ENCODE assay signal across 8 cellular contexts in the genomic region with DNA sequence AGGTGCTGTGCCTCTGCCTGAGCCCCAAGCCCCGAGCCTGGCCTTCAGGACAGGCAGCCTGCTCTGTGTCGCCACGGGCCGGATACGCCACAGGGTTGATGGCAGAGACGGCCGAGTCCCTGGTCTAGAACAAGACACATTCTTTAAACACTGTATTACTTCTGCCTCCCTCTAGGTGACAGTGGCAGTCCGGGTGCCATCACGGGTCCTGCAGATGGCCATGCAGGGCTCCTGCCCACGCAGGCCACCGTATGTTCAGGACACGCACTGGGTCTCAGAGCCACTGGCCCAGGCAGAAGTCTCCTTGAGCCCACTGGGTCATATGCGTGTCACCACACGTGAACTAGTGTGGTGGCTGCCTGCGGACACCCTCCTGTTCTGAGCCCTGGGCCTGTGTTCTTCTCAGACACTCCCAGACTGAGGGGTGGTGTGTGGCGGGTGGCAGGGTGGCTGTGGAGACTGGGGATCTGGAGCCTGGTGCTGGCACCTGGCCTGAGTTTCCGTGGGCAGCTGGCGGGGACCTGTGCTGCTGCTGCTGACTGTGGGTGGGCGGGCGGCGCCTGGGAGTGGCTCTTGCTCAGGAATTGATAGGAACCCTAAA. TPM values are rescaled to one million over a fixed set of nuclear protein-coding genes. Genes with fewer than 3 reads are reported as not detected.
DNase-seq lines count a peak whose midpoint lies in the region; ATAC-seq, FAIRE-seq and TF ChIP-seq lines count a peak whose summit lies in the region.
"Had no signal": no experiment of that assay in that cellular context is flagged by ENCODE, and none has a peak within 500 bp of the region (broad histone marks: within the 10 kb centered on the region; RNA-seq: fewer than 3 reads in every experiment).

No MANE protein-coding gene starts in this region.

- no peak overlapping the region for H3K23ac ChIP-seq in H1 (ENCODE audit: insufficient read length)

- CTCF ChIA-PET in CD4-positive, alpha-beta T cell (lab: Charles Lee) = no interaction called here
- CTCF ChIA-PET in H1 (lab: Charles Lee; ENCODE audit: partially characterized antibody) = interaction anchor here (0.6 to 4.4 kb wide), 8 partner anchors 16 to 122 kb away, joined by 3 to 19 read pairs (median 4); no protein-coding TSS in a partner anchor

- FAIRE-seq in H1 (lab: Jason Lieb, UNC) = no peak

- H2BK15ac ChIP-seq in H1 (ENCODE audit: low read length) = no peak overlapping the region

- peaks cover 19% of the 10 kb centered on the region for H3K4me1 Mint-ChIP-seq in CD4-positive, alpha-beta T cell (ENCODE audit: low read depth)

- H3K9me3 ChIP-seq in CD4-positive, alpha-beta T cell (ENCODE audit: control insufficient read depth, low read length) = no peaks in the 10 kb centered on the region
- H3K9me3 ChIP-seq in H1 (ENCODE audit: insufficient read depth in 2 of 2, low read depth in 1 of 2, low read length in 1 of 2) = no peaks in the 10 kb centered on the region

- peak; percentile 8 to 44 for TF ChIP-seq POLR2A in H1 (IDR thresholded peaks at IDR 0.05; ENCODE audit: control extremely low read depth in 1 of 2, low read depth in 2 of 2, low read length in 2 of 2)

- H2BK20ac ChIP-seq in H1 (ENCODE audit: low read length) = no peak overlapping the region

- no peak overlapping the region for H4K91ac ChIP-seq in H1 (replicated peaks; ENCODE audit: insufficient read length, low read length)

- no peak overlapping the region for H4K5ac ChIP-seq in H1 (ENCODE audit: insufficient read length, low read depth, low read length)

- H3K23me2 ChIP-seq in H1 (ENCODE audit: low read depth, low read length) = peaks cover 4% of the 10 kb centered on the region; the same call in 1 of the 2 replicates

- peaks cover 4% of the 10 kb centered on the region for H3K27me3 Mint-ChIP-seq in CD4-positive, alpha-beta T cell

- H3K79me1 ChIP-seq in H1 (ENCODE audit: low read depth, low read length) = peaks cover 4% of the 10 kb centered on the region

- peaks cover 0 to 42% (median 14%) of the 10 kb centered on the region in 4 experiments; a peak in 6 of 8 replicates for H3K36me3 ChIP-seq in H1 (ENCODE audit: control insufficient read depth in 2 of 4, insufficient read depth in 4 of 4, low read length in 3 of 4)

- peaks cover 0 to 15% of the 10 kb centered on the region in 2 experiments; a peak in 3 of 4 replicates for H3K79me2 ChIP-seq in H1 (ENCODE audit: control insufficient read depth in 1 of 2, insufficient read depth in 2 of 2, low read length in 2 of 2)

- H2AK5ac ChIP-seq in H1 (ENCODE audit: low read depth, low read length) = no peak overlapping the region

- H3K4me3 Mint-ChIP-seq in CD4-positive, alpha-beta T cell = no peak overlapping the region

- WGBS in H1 (ENCODE audit: extremely low coverage in 1 of 2, insufficient coverage in 1 of 2, insufficient read length in 1 of 2, insufficient replicate concordance in 2 of 2, low coverage in 1 of 2, low lambda C conversion rate in 2 of 2, missing lambda C conversion rate in 1 of 2), 2 experiments = 90% methylated on average over 21 of the region's 21 CpGs; no CpG with 5 or more reads in 1 of the 2 experiments

- TF ChIP-seq CTCF in CD4-positive, alpha-beta T cell (IDR thresholded peaks at IDR 0.05) = no peak
- peak in 1 of 3 experiments; percentile 35; a peak in 1 of 4 replicates for TF ChIP-seq CTCF in H1 (IDR thresholded peaks at IDR 0.05; ENCODE audit: control extremely low read depth in 1 of 3, insufficient read depth in 1 of 3, low read depth in 1 of 3, low read length in 3 of 3)

- ATAC-seq in CD4-positive, alpha-beta T cell (ENCODE audit: poor library complexity) = no peak
- ATAC-seq in GM21515 (IDR thresholded peaks at IDR 0.05; ENCODE audit: unreplicated experiment) (no peak), GM18861 (IDR thresholded peaks at IDR 0.05; ENCODE audit: unreplicated experiment) (no peak)

- H2BK5ac ChIP-seq in H1 (ENCODE audit: low read depth, low read length) = no peak overlapping the region; the same call in 1 of the 2 replicates

- H3K4me1 ChIP-seq in H1 (replicated peaks in 1 of 4; ENCODE audit: control insufficient read depth in 3 of 4, insufficient read depth in 4 of 4, low read length in 3 of 4) = peaks cover 0 to 3% (median 0%) of the 10 kb centered on the region in 4 experiments; a peak in 1 of 7 replicates

- H3K27ac Mint-ChIP-seq in CD4-positive, alpha-beta T cell = peak overlapping the region; percentile 30

- H3K36me3 Mint-ChIP-seq in CD4-positive, alpha-beta T cell (ENCODE audit: low read depth) = peaks cover 30% of the 10 kb centered on the region

- TF ChIP-seq EP300 in H1 (IDR thresholded peaks at IDR 0.05; ENCODE audit: borderline replicate concordance in 1 of 2, low read depth in 2 of 2, low read length in 2 of 2) = no peak

- no peaks in the 10 kb centered on the region for H3K9me3 Mint-ChIP-seq in CD4-positive, alpha-beta T cell

- POLR2A ChIA-PET in CD4-positive, alpha-beta T cell (lab: Charles Lee) = no interaction called here
- POLR2A ChIA-PET in H1 (lab: Charles Lee; ENCODE audit: partially characterized antibody) = interaction anchor here (0.5 to 6.3 kb wide), 13 partner anchors 8 to 386 kb away, joined by 3 to 61 read pairs (median 5); a partner anchor contains a TSS

- H3K27ac ChIP-seq in CD4-positive, alpha-beta T cell (ENCODE audit: low read depth, low read length) = no peak overlapping the region
- H3K27ac ChIP-seq in H1 (ENCODE audit: low read depth, low read length) = no peak overlapping the region

- H4K20me1 ChIP-seq in H1 (replicated peaks in 1 of 2; ENCODE audit: control insufficient read depth in 1 of 2, insufficient read depth in 2 of 2, low read length in 2 of 2) = peaks cover 0 to 15% of the 10 kb centered on the region in 2 experiments

- H4K8ac ChIP-seq in H1 (ENCODE audit: extremely low read depth, insufficient read depth, low read length) = peak overlapping the region; percentile 45; the same call in 1 of the 2 replicates

- no peaks in the 10 kb centered on the region for H3K27me3 ChIP-seq in CD4-positive, alpha-beta T cell (ENCODE audit: control insufficient read depth, insufficient read depth, low read length)
- H3K27me3 ChIP-seq in H1 (replicated peaks in 1 of 4; ENCODE audit: control insufficient read depth in 3 of 4, extremely low read depth in 1 of 4, insufficient read depth in 3 of 4, low read length in 3 of 4) = no peaks in the 10 kb centered on the region

- intact Hi-C loops in CD4-positive, alpha-beta T cell (cut with DNase I, micrococcal nuclease) = loop anchor here (10.0 kb wide), 2 partner anchors 217 to 383 kb away; a partner anchor contains a TSS

- H3K14ac ChIP-seq in H1 (ENCODE audit: insufficient read length) = no peak overlapping the region

- H3K56ac ChIP-seq in H1 (replicated peaks; ENCODE audit: insufficient read length, low read depth, low read length) = no peak overlapping the region

- H3K9ac ChIP-seq in H1 (replicated peaks in 1 of 4; ENCODE audit: extremely low read depth in 1 of 4, low read depth in 3 of 4, low read length in 3 of 4) = no peak overlapping the region

- no peak overlapping the region for H3K4ac ChIP-seq in H1 (replicated peaks; ENCODE audit: insufficient read length, low read depth, low read length)

- H3K4me3 ChIP-seq in H1 (ENCODE audit: extremely low read depth in 1 of 4, insufficient read depth in 2 of 4, low read depth in 3 of 4, low read length in 4 of 4) = no peak overlapping the region

- no peak overlapping the region for H2AFZ ChIP-seq in H1 (ENCODE audit: low read length)

- 0 out of 4 replicates have a peak, but pooled peaks of 1 of the 2 experiments have one; percentile 10 for TF ChIP-seq RAD21 in H1 (IDR thresholded peaks at IDR 0.05 in 1 of 2, conservative IDR thresholded peaks at IDR 0.05 in 1 of 2; ENCODE audit: low read depth in 2 of 2, low read length in 2 of 2)

- no peak overlapping the region for H3K4me2 ChIP-seq in H1 (ENCODE audit: insufficient read depth in 1 of 2, low read depth in 2 of 2, low read length in 2 of 2)

- no peak overlapping the region for H2BK120ac ChIP-seq in H1 (replicated peaks; ENCODE audit: low read depth, low read length)

- no peak overlapping the region for H2BK12ac ChIP-seq in H1 (ENCODE audit: low read depth, low read length)

- H3K18ac ChIP-seq in H1 (ENCODE audit: extremely low read depth, low read length) = no peak overlapping the region

- no peak for DNase-seq in CD4-positive, alpha-beta T cell
- DNase-seq in HuH-7.5 (ENCODE audit: low spot score) (peak; percentile 79), H1 (ENCODE audit: low read depth in 1 of 2, low spot score in 2 of 2) (no peak), NCI-H1092 (lab: John Stamatoyannopoulos, UW) (no peak)

RNA-seq across cellular contexts. Expression of a gene that starts 4.4 kb away (rescaled TPM):
- 10 to 100 TPM; 21.4 to 23.2 TPM for total RNA-seq in CD4-positive, alpha-beta T cell
- 135 TPM in 2 replicates for total RNA-seq in H1 (2021; fragmentation: NEBNext Ultra II Directional; extraction: Animal tissue kit (Norgen Biotek cat#: 25700))
- 187 and 235 TPM in 2 replicates for polyA plus RNA-seq in H1 (2011; rRNA removed)
- polyA plus RNA-seq in H1 (2011; cell fraction: cytosol; rRNA removed) = 217 TPM
- polyA plus RNA-seq in H1 (2011; cell fraction: nucleus; rRNA removed) = 175 TPM
- 118 to 165 TPM (median 146 TPM) in 4 replicates for polyA plus RNA-seq in H1 (2012, experiment 1 of 2)
- polyA plus RNA-seq in H1 (2012, experiment 2 of 2) = 185 TPM
- polyA plus RNA-seq in H1 (2013, experiment 1 of 2) = 108 TPM
- 117 TPM for polyA plus RNA-seq in H1 (2013, experiment 2 of 2)
- polyA minus RNA-seq in H1 (2011; rRNA and poly(A)+ RNA removed) = 29.0 and 35.2 TPM in 2 replicates
- 43.3 TPM for polyA minus RNA-seq in H1 (2011; cell fraction: cytosol; rRNA and poly(A)+ RNA removed)
- 40.6 TPM for polyA minus RNA-seq in H1 (2011; cell fraction: nucleus; rRNA and poly(A)+ RNA removed)

RNA-seq across cellular contexts. Expression of a gene that starts 4.9 kb away (rescaled TPM):
- total RNA-seq in CD4-positive, alpha-beta T cell = 100 to 1,000 TPM; 186 to 194 TPM
- total RNA-seq in H1 (2021; fragmentation: NEBNext Ultra II Directional; extraction: Animal tissue kit (Norgen Biotek cat#: 25700)) = 142 and 146 TPM in 2 replicates
- 15.3 and 31.2 TPM in 2 replicates for polyA plus RNA-seq in H1 (2011; rRNA removed)
- polyA plus RNA-seq in H1 (2011; cell fraction: cytosol; rRNA removed) = 22.1 TPM
- polyA plus RNA-seq in H1 (2011; cell fraction: nucleus; rRNA removed) = 171 TPM
- polyA plus RNA-seq in H1 (2012, experiment 1 of 2) = 97.0 to 157 TPM (median 147 TPM) in 4 replicates
- polyA plus RNA-seq in H1 (2012, experiment 2 of 2) = 117 TPM
- 109 TPM for polyA plus RNA-seq in H1 (2013, experiment 1 of 2)
- polyA plus RNA-seq in H1 (2013, experiment 2 of 2) = 101 TPM
- polyA minus RNA-seq in H1 (2011; rRNA and poly(A)+ RNA removed) = 18.4 and 22.8 TPM in 2 replicates
- polyA minus RNA-seq in H1 (2011; cell fraction: cytosol; rRNA and poly(A)+ RNA removed) = 64.4 TPM
- 112 TPM for polyA minus RNA-seq in H1 (2011; cell fraction: nucleus; rRNA and poly(A)+ RNA removed)

RNA-seq across cellular contexts. Expression of a gene that starts 17.4 kb away (rescaled TPM):
- total RNA-seq in CD4-positive, alpha-beta T cell = 1 to 10 TPM; 3.3 to 3.5 TPM
- total RNA-seq in H1 (2021; fragmentation: NEBNext Ultra II Directional; extraction: Animal tissue kit (Norgen Biotek cat#: 25700)) = 13.0 and 15.4 TPM in 2 replicates
- 10.5 and 19.3 TPM in 2 replicates for polyA plus RNA-seq in H1 (2011; rRNA removed)
- 10.1 TPM for polyA plus RNA-seq in H1 (2011; cell fraction: cytosol; rRNA removed)
- polyA plus RNA-seq in H1 (2011; cell fraction: nucleus; rRNA removed) = 104 TPM
- polyA plus RNA-seq in H1 (2012, experiment 1 of 2) = 12.7 to 23.7 TPM (median 18.4 TPM) in 4 replicates
- polyA plus RNA-seq in H1 (2012, experiment 2 of 2) = 9.0 TPM
- 6.7 TPM for polyA plus RNA-seq in H1 (2013, experiment 1 of 2)
- 5.6 TPM for polyA plus RNA-seq in H1 (2013, experiment 2 of 2)
- polyA minus RNA-seq in H1 (2011; rRNA and poly(A)+ RNA removed) = 0.46 and 0.63 TPM in 2 replicates
- polyA minus RNA-seq in H1 (2011; cell fraction: cytosol; rRNA and poly(A)+ RNA removed) = 3.1 TPM
- 13.1 TPM for polyA minus RNA-seq in H1 (2011; cell fraction: nucleus; rRNA and poly(A)+ RNA removed)

RNA-seq across cellular contexts. Expression of a gene that starts 24.5 kb away (rescaled TPM):
- total RNA-seq in CD4-positive, alpha-beta T cell = under 1 TPM; 0.56 to 0.58 TPM
- total RNA-seq in H1 (2021; fragmentation: NEBNext Ultra II Directional; extraction: Animal tissue kit (Norgen Biotek cat#: 25700)) = 0.56 and 1.7 TPM in 2 replicates
- polyA plus RNA-seq in H1 (2011; rRNA removed) = 0.24 and 0.53 TPM in 2 replicates
- polyA plus RNA-seq in H1 (2011; cell fraction: cytosol; rRNA removed) = 0.41 TPM
- 0.10 TPM for polyA plus RNA-seq in H1 (2011; cell fraction: nucleus; rRNA removed)
- 0.40 to 2.0 TPM (median 1.1 TPM) in 3 of 4 replicates, not detected in the other for polyA plus RNA-seq in H1 (2012, experiment 1 of 2)
- polyA plus RNA-seq in H1 (2012, experiment 2 of 2) = not detected
- polyA plus RNA-seq in H1 (2013, experiment 1 of 2) = 0.83 TPM
- polyA plus RNA-seq in H1 (2013, experiment 2 of 2) = 0.96 TPM
- polyA minus RNA-seq in H1 (2011; rRNA and poly(A)+ RNA removed) = not detected in 2 replicates
- polyA minus RNA-seq in H1 (2011; cell fraction: cytosol; rRNA and poly(A)+ RNA removed) = not detected
- not detected for polyA minus RNA-seq in H1 (2011; cell fraction: nucleus; rRNA and poly(A)+ RNA removed)
- total RNA-seq: mesenteric fat pad had no signal

RNA-seq across cellular contexts. Expression of a gene that starts 50.3 kb away (rescaled TPM):
- not detected for total RNA-seq in CD4-positive, alpha-beta T cell
- not detected in 2 replicates for total RNA-seq in H1 (2021; fragmentation: NEBNext Ultra II Directional; extraction: Animal tissue kit (Norgen Biotek cat#: 25700))
- polyA plus RNA-seq in H1 (2011; rRNA removed) = not detected in 2 replicates
- not detected for polyA plus RNA-seq in H1 (2011; cell fraction: cytosol; rRNA removed)
- polyA plus RNA-seq in H1 (2011; cell fraction: nucleus; rRNA removed) = not detected
- 0.06 to 0.11 TPM in 2 of 4 replicates, not detected in the others for polyA plus RNA-seq in H1 (2012, experiment 1 of 2)
- not detected for polyA plus RNA-seq in H1 (2012, experiment 2 of 2)
- polyA plus RNA-seq in H1 (2013, experiment 1 of 2) = not detected
- not detected for polyA plus RNA-seq in H1 (2013, experiment 2 of 2)
- polyA minus RNA-seq in H1 (2011; rRNA and poly(A)+ RNA removed) = not detected in 2 replicates
- polyA minus RNA-seq in H1 (2011; cell fraction: cytosol; rRNA and poly(A)+ RNA removed) = not detected
- not detected for polyA minus RNA-seq in H1 (2011; cell fraction: nucleus; rRNA and poly(A)+ RNA removed)
- total RNA-seq: SK-MEL-5 had no signal
